ENCODE assay signal across 8 cellular contexts in the genomic region with DNA sequence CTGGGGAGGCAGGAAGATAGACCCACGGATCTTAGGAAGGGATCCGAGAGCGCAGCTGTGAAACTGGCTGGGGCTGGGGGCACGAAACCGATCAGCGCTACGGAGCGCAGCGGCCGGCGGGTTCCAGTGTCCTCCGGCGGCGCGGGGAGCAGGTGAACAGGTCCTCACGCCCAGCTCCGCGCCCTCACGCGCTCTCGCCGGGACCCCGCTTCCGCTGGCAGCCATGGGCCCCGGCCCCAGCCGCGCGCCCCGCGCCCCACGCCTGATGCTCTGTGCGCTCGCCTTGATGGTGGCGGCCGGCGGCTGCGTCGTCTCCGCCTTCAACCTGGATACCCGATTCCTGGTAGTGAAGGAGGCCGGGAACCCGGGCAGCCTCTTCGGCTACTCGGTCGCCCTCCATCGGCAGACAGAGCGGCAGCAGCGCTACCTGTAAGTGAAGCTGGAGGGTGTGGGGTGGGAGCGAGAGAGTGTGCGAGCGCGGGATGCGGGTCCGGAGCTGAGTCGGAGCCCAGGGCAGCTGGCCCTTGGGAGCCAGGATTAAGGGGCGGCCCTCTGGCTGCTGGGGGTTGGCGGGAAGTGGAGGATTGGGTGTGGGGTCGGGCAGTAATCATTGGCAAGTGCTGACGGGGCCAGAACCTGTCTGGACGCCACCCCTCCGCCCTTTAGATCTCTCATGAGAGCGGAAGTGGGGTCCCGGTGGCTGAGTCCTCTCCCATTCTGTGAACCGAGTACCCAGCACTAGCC. TPM values are rescaled to one million over a fixed set of nuclear protein-coding genes. Genes with fewer than 3 reads are reported as not detected.
DNase-seq lines count a peak whose midpoint lies in the region; ATAC-seq and TF ChIP-seq lines count a peak whose summit lies in the region.

No MANE protein-coding gene starts in this region.

- TF ChIP-seq CTCF in GM06990 (IDR thresholded peaks at IDR 0.05; ENCODE audit: insufficient read depth, low read length, poor library complexity, severe bottlenecking) = peak; percentile 65
- peak; percentile 34 for TF ChIP-seq CTCF in fibroblast of mammary gland (conservative IDR thresholded peaks at IDR 0.05; ENCODE audit: control insufficient read depth, insufficient read depth, low read depth, low read length)
- TF ChIP-seq CTCF in thoracic aorta (IDR thresholded peaks at IDR 0.05) = peak; percentile 23

- H3K4me3 ChIP-seq in GM06990 (replicated peaks; ENCODE audit: low read depth, low read length) (peak overlapping the region; percentile 82), fibroblast of mammary gland (ENCODE audit: control insufficient read depth, low read depth, low read length) (peak overlapping the region; percentile 68), neuron (ENCODE audit: low read length) (peak overlapping the region; percentile 60), thoracic aorta (peak overlapping the region; percentile 79)

- peaks cover 8% of the 10 kb centered on the region for H3K4me1 ChIP-seq in neuron (ENCODE audit: insufficient read depth, low read length)
- peaks cover 26 to 60% of the 10 kb centered on the region in 2 donors for H3K4me1 ChIP-seq in thoracic aorta (ENCODE audit: control insufficient read depth in 1 of 2, low read depth in 2 of 2)

- DNase-seq in GM06990 (ENCODE audit: extremely low read depth, insufficient read length) = peak; percentile 73
- DNase-seq in NOMO-1 (lab: John Stamatoyannopoulos, UW; ENCODE audit: unreplicated experiment in 2 of 2) = peak; percentile 43 to 64
- DNase-seq in activated T-cell treated with anti-CD3 and anti-CD28 coated beads, Interleukin-2, amount 50 U/mL, for 48 hours = peak; percentile 77 to 83
- DNase-seq in fibroblast of mammary gland (ENCODE audit: low read depth) = peak; percentile 56
- no peak for DNase-seq in thoracic aorta (ENCODE audit: low spot score)

- H3K27me3 ChIP-seq in GM06990 (replicated peaks; ENCODE audit: control insufficient read depth, insufficient read depth, low read length) (no peaks in the 10 kb centered on the region), neuron (ENCODE audit: insufficient read depth, low read length) (peaks cover 39% of the 10 kb centered on the region), thoracic aorta (replicated peaks; ENCODE audit: insufficient read depth) (no peaks in the 10 kb centered on the region)

- H3K27ac ChIP-seq in thoracic aorta = peak overlapping the region; percentile 96 to 98

- H2AFZ ChIP-seq in neuron (ENCODE audit: low read depth, low read length) = peak overlapping the region; percentile 93

- H3K36me3 ChIP-seq in GM06990 (ENCODE audit: control insufficient read depth, insufficient read depth, low read length) (no peaks in the 10 kb centered on the region; the same call in 1 of the 2 replicates), neuron (ENCODE audit: insufficient read depth, low read length) (no peaks in the 10 kb centered on the region), thoracic aorta (no peaks in the 10 kb centered on the region)

- H3K9me3 ChIP-seq in neuron (ENCODE audit: low read length) = no peaks in the 10 kb centered on the region
- H3K9me3 ChIP-seq in thoracic aorta = no peaks in the 10 kb centered on the region

- ATAC-seq in HG03342 (IDR thresholded peaks at IDR 0.05; ENCODE audit: unreplicated experiment) (peak; percentile 50), thoracic aorta (ENCODE audit: insufficient number of reproducible peaks, low FRiP score, low read depth) (no peak), HG03280 (IDR thresholded peaks at IDR 0.05; ENCODE audit: unreplicated experiment) (no peak)

RNA-seq across cellular contexts. Expression of a gene that starts 0.5 kb away (rescaled TPM):
- total RNA-seq in thoracic aorta = 100 to 1,000 TPM; 197 to 260 TPM

RNA-seq across cellular contexts. Expression of a gene that starts 38.8 kb away (rescaled TPM):
- total RNA-seq in thoracic aorta = 10 to 100 TPM; 35.5 to 74.9 TPM
